Comparison of ENCODE assay signal across 9 cellular contexts in the genomic region with DNA sequence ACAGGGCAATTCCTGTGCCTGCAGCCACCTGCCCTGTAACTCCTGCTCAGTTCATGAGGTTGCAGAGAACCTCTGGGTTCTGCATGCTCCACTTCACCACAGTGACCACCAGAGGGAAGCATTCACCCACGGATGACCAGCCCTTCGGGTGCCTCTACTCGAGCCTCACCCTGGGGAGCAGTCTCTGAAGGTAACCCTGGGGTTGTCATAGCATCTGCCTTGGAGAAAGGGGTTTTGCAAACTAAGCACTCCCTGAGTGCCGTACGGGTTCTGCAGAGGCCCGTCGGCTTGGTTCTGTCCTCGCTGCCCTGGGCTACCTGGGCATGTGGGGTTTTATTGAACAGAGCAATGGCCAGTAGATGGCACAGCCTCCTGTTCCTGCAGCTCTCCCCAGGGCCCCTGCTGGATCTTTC. TPM values are rescaled to one million over a fixed set of nuclear protein-coding genes. Genes with fewer than 3 reads are reported as not detected.
A peak's percentile ranks its signal among the peaks of the same experiment; 100 is the strongest.
DNase-seq lines count a peak whose midpoint lies in the region; ATAC-seq, FAIRE-seq and TF ChIP-seq lines count a peak whose summit lies in the region.
"Had no signal": no experiment of that assay in that cellular context is flagged by ENCODE, and none has a peak within 500 bp of the region (broad histone marks: within the 10 kb centered on the region; RNA-seq: fewer than 3 reads in every experiment).

No MANE protein-coding gene starts in this region.

- DNase-seq in GDM1 (lab: John Stamatoyannopoulos, UW) (peak; percentile 49), HCT116 (ENCODE audit: low read depth, low spot score) (peak; percentile 10), NCI-H2029 (lab: John Stamatoyannopoulos, UW) (peak; percentile 28), WTC11 (ENCODE audit: low spot score) (peak; percentile 90), bronchial epithelial cell (ENCODE audit: low read depth) (peak; percentile 60), kidney tubule cell (ENCODE audit: low spot score) (peak; percentile 64)
- peak; percentile 21 to 35 (median 26) for DNase-seq in stimulated activated CD4-positive, alpha-beta T cell treated with anti-CD3 and anti-CD28 coated beads, TNF-alpha, amount 100 ng/mL, for 4 hours (ENCODE audit: low read depth in 3 of 3)

- FAIRE-seq in bronchial epithelial cell (lab: Jason Lieb, UNC), result no peak
- FAIRE-seq: colon had no signal

- H3K27ac ChIP-seq in HCT116 (ENCODE audit: low read depth, low read length), result no peak overlapping the region

- no peak overlapping the region for H3K4me3 ChIP-seq in HCT116 (replicated peaks in 1 of 2; ENCODE audit: low read depth in 1 of 2, low read length in 2 of 2)
- no peak overlapping the region for H3K4me3 ChIP-seq in bronchial epithelial cell (ENCODE audit: low read depth, low read length)

- H3K27me3 Mint-ChIP-seq in WTC11 (ENCODE audit: low read depth), result no peaks in the 10 kb centered on the region

- ATAC-seq in HCT116, result peak; percentile 97
- ATAC-seq in WTC11, result peak; percentile 100
- no peak for ATAC-seq in HG02588 (IDR thresholded peaks at IDR 0.05; ENCODE audit: unreplicated experiment)

- H3K79me2 ChIP-seq in HCT116 (ENCODE audit: insufficient read depth, low read length), result no peaks in the 10 kb centered on the region

- H3K4me1 Mint-ChIP-seq in WTC11, result no peaks in the 10 kb centered on the region

- no peak overlapping the region for H3K4me2 ChIP-seq in HCT116 (ENCODE audit: low read length)

- TF ChIP-seq POLR2A in HCT116 (IDR thresholded peaks at IDR 0.05; ENCODE audit: borderline replicate concordance, extremely low read depth, insufficient read depth, insufficient read length), result no peak

- H4K20me1 ChIP-seq in HCT116 (ENCODE audit: insufficient read depth), result no peaks in the 10 kb centered on the region

- no peak overlapping the region for H2AFZ ChIP-seq in HCT116 (ENCODE audit: low read depth, low read length, poor library complexity, severe bottlenecking)

- H3K9ac ChIP-seq in HCT116 (ENCODE audit: low read length), result no peak overlapping the region

- RAD21 ChIA-PET in HCT116 (lab: Charles Lee; ENCODE audit: low non-redundant PET in 1 of 2, low total read pairs in 2 of 2, uncharacterized antibody in 2 of 2, unreplicated experiment in 2 of 2), result no interaction called here

- no peaks in the 10 kb centered on the region for H3K9me2 ChIP-seq in HCT116 (ENCODE audit: insufficient read depth)

- peaks cover 8% of the 10 kb centered on the region for H3K9me3 Mint-ChIP-seq in WTC11

- no peaks in the 10 kb centered on the region for H3K36me3 ChIP-seq in HCT116 (ENCODE audit: control insufficient read depth in 1 of 2, insufficient read depth in 2 of 2, low read length in 2 of 2)
- no peaks in the 10 kb centered on the region for H3K36me3 ChIP-seq in bronchial epithelial cell (ENCODE audit: control insufficient read depth, insufficient read depth, low read length)

- TF ChIP-seq CTCF in HCT116 (IDR thresholded peaks at IDR 0.05 in 2 of 3, conservative IDR thresholded peaks at IDR 0.05 in 1 of 3; ENCODE audit: borderline replicate concordance in 1 of 3, insufficient read depth in 1 of 3, low read depth in 2 of 3, low read length in 2 of 3) (peak; percentile 69 to 75 (median 73)), WTC11 (IDR thresholded peaks at IDR 0.05) (peak; percentile 87), bronchial epithelial cell (IDR thresholded peaks at IDR 0.05; ENCODE audit: insufficient read depth, low read length, severe bottlenecking) (peak; percentile 85)

- no peaks in the 10 kb centered on the region for H3K36me3 Mint-ChIP-seq in WTC11

- H3K4me3 Mint-ChIP-seq in WTC11, result no peak overlapping the region

- TF ChIP-seq RAD21 in HCT116 (IDR thresholded peaks at IDR 0.05; ENCODE audit: low read depth), result peak; percentile 71

- CTCF ChIA-PET in HCT116 (lab: Charles Lee), result interaction anchor here (0.9 kb wide), 1 partner anchor 1041 kb away, joined by 3 read pairs; no protein-coding TSS in a partner anchor
- CTCF ChIA-PET in WTC11 (lab: Charles Lee), result interaction anchor here (0.6 to 2.0 kb wide), 10 partner anchors 32 to 319 kb away, joined by 3 to 8 read pairs (median 5); no protein-coding TSS in a partner anchor

- H3K9me3 ChIP-seq in HCT116 (ENCODE audit: control insufficient read depth in 1 of 2, insufficient read depth in 1 of 2, low read depth in 1 of 2, low read length in 2 of 2), result no peaks in the 10 kb centered on the region

- no TSS peak for BruUV-seq in HCT116 (replicated peaks; lab: Mats Ljungman, UMichigan)

- no peak overlapping the region for H3K27ac Mint-ChIP-seq in WTC11

- H3K27me3 ChIP-seq in HCT116 (ENCODE audit: insufficient read depth, low read length) (peaks cover 16% of the 10 kb centered on the region), bronchial epithelial cell (ENCODE audit: control insufficient read depth, insufficient read depth, low read length) (no peaks in the 10 kb centered on the region)

- no peaks in the 10 kb centered on the region for H3K4me1 ChIP-seq in HCT116 (ENCODE audit: control insufficient read depth in 1 of 2, insufficient read depth in 2 of 2, low read length in 2 of 2)

- intact Hi-C loops in HCT116 (cut with micrococcal nuclease), result loop anchor here (1.0 to 5.0 kb wide), 2 partner anchors 108 to 1029 kb away; no protein-coding TSS in a partner anchor

- POLR2A ChIA-PET in HCT116 (lab: Charles Lee) (no interaction called here), WTC11 (lab: Charles Lee) (no interaction called here)

TF ChIP-seq in HCT116, 20 proteins besides CTCF, POLR2A, EP300 and RAD21:
- TF ChIP-seq SIN3A (IDR thresholded peaks at IDR 0.05; ENCODE audit: low read depth), result no peak
- TF ChIP-seq FOSL1 (IDR thresholded peaks at IDR 0.05; ENCODE audit: low read depth), result no peak
- no peak for TF ChIP-seq POLR2AphosphoS5 (IDR thresholded peaks at IDR 0.05; ENCODE audit: low read depth, low read length)
TF ChIP-seq in HCT116: peak in this region for 0.

TF ChIP-seq in WTC11, 78 proteins besides CTCF, POLR2A, EP300 and RAD21 (continues in another document):
- TF ChIP-seq ZNF423 (CRISPR knock-in tag; IDR thresholded peaks at IDR 0.05) (no peak; the same call in 1 of the 2 replicates), ZNF416 (CRISPR knock-in tag; IDR thresholded peaks at IDR 0.05) (no peak), CREB1 (CRISPR knock-in tag; IDR thresholded peaks at IDR 0.05) (no peak), SOX15 (CRISPR knock-in tag; IDR thresholded peaks at IDR 0.05) (no peak), NR1H2 (CRISPR knock-in tag; IDR thresholded peaks at IDR 0.05) (no peak), IRF2 (CRISPR knock-in tag; IDR thresholded peaks at IDR 0.05; ENCODE audit: borderline replicate concordance, low read depth) (no peak), ESRRA (CRISPR knock-in tag; IDR thresholded peaks at IDR 0.05; ENCODE audit: borderline replicate concordance) (no peak), JUN (CRISPR knock-in tag; IDR thresholded peaks at IDR 0.05) (no peak), SMAD4 (CRISPR knock-in tag; IDR thresholded peaks at IDR 0.05) (no peak), GABPB1 (CRISPR knock-in tag; IDR thresholded peaks at IDR 0.05) (no peak)
- TF ChIP-seq, protein P1, sequence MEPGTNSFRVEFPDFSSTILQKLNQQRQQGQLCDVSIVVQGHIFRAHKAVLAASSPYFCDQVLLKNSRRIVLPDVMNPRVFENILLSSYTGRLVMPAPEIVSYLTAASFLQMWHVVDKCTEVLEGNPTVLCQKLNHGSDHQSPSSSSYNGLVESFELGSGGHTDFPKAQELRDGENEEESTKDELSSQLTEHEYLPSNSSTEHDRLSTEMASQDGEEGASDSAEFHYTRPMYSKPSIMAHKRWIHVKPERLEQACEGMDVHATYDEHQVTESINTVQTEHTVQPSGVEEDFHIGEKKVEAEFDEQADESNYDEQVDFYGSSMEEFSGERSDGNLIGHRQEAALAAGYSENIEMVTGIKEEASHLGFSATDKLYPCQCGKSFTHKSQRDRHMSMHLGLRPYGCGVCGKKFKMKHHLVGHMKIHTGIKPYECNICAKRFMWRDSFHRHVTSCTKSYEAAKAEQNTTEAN (CRISPR knock-in tag; IDR thresholded peaks at IDR 0.05), result no peak
- TF ChIP-seq, protein P2, sequence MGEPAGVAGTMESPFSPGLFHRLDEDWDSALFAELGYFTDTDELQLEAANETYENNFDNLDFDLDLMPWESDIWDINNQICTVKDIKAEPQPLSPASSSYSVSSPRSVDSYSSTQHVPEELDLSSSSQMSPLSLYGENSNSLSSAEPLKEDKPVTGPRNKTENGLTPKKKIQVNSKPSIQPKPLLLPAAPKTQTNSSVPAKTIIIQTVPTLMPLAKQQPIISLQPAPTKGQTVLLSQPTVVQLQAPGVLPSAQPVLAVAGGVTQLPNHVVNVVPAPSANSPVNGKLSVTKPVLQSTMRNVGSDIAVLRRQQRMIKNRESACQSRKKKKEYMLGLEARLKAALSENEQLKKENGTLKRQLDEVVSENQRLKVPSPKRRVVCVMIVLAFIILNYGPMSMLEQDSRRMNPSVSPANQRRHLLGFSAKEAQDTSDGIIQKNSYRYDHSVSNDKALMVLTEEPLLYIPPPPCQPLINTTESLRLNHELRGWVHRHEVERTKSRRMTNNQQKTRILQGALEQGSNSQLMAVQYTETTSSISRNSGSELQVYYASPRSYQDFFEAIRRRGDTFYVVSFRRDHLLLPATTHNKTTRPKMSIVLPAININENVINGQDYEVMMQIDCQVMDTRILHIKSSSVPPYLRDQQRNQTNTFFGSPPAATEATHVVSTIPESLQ (CRISPR knock-in tag; IDR thresholded peaks at IDR 0.05), result no peak
- TF ChIP-seq, protein P3, sequence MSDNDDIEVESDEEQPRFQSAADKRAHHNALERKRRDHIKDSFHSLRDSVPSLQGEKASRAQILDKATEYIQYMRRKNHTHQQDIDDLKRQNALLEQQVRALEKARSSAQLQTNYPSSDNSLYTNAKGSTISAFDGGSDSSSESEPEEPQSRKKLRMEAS (CRISPR knock-in tag; IDR thresholded peaks at IDR 0.05), result no peak

RNA-seq across cellular contexts. Expression of a gene that starts 10.2 kb away (rescaled TPM):
- total RNA-seq in HCT116 (2021; ENCODE audit: unreplicated experiment) (not detected), WTC11 (2021) (not detected in 3 replicates), bronchial epithelial cell (not detected in 2 replicates)
- not detected in 2 replicates for polyA plus RNA-seq in HCT116 (2012)

Comparison
In these comparisons a context has a peak if more than half of its experiments do, and no peak if none do; other contexts are left out.
1. DNase-seq: peak in every context shown above with its lines; median percentile 90 in WTC11; 64 in kidney tubule cell; 60 in bronchial epithelial cell; 49 in GDM1; 28 in NCI-H2029; 26 in stimulated activated CD4-positive, alpha-beta T cell treated with anti-CD3 and anti-CD28 coated beads, TNF-alpha, amount 100 ng/mL, for 4 hours; 10 in HCT116.